12 cellular contexts compared by ENCODE assay signal in the genomic region with DNA sequence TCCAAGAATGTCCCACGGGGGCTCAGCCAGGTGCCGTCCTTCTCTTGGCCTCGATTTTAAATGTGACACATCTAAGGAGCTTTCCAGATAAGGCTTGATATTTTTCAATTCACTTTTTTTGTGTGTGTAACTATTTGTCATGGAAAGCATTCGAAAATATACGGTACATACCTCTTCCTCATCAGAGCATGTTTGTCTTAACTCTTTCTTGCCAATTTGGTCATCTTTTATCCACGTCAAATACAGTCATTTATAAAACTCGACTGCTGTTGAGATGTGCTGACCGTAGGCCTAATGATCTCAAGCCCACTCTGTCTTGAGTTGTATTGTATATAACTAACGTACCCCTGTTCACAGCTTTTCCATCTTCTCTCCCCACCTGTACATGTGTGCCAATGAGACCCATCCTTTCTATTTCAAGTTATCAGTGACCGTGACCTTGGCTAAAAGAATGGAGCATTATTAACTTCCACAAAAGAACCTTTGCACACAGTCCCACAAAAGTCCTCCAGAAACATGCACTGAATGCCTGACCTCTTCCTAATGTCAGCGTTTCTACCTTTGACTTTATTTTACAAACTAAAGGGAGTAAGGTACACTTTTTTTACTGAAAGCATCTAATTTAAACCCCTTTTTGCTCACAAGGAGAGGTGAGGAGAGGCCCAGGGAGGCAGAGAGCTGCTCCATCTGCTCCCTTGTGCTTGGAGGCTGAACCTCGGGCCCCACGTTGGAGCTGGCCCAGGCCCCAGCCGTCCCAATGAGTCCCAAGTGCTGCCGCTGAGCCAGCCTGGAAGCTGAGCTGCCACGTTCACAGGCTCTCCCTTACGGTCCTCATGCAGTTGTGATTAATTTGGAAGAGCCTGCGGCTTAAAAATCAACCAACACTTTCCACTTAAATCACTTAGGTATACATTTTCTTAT.
DNase-seq lines count a peak whose midpoint lies in the region; ATAC-seq and TF ChIP-seq lines count a peak whose summit lies in the region.
"Had no signal": no experiment of that assay in that cellular context is flagged by ENCODE, and none has a peak within 500 bp of the region (broad histone marks: within the 10 kb centered on the region; RNA-seq: fewer than 3 reads in every experiment).

No MANE protein-coding gene starts in this region.

- H3K4me1 ChIP-seq in subcutaneous abdominal adipose tissue (ENCODE audit: control insufficient read depth in 5 of 5, insufficient read depth in 5 of 5, low read length in 5 of 5): peaks cover 17 to 56% (median 46%) of the 10 kb centered on the region in 5 donors

- no peak overlapping the region for H3K27ac Mint-ChIP-seq in CD4-positive, alpha-beta T cell

- H3K36me3 Mint-ChIP-seq in CD4-positive, alpha-beta T cell (ENCODE audit: low read depth): peaks cover 15% of the 10 kb centered on the region

- no peak for TF ChIP-seq CTCF in CD4-positive, alpha-beta T cell (IDR thresholded peaks at IDR 0.05)

- intact Hi-C loops in posterior vena cava (cut with DNase I): no loop called here
- intact Hi-C loops in CD4-positive, alpha-beta T cell (cut with DNase I, micrococcal nuclease): no loop called here

- no peaks in the 10 kb centered on the region for H3K4me1 Mint-ChIP-seq in CD4-positive, alpha-beta T cell (ENCODE audit: low read depth)

- H3K27me3 ChIP-seq in layer of hippocampus (ENCODE audit: control insufficient read depth, insufficient read depth, low read length) (no peaks in the 10 kb centered on the region), subcutaneous abdominal adipose tissue (ENCODE audit: control insufficient read depth in 5 of 5, insufficient read depth in 4 of 5, low read length in 5 of 5) (no peaks in the 10 kb centered on the region)
- H3K27me3 ChIP-seq in CD4-positive, alpha-beta T cell (ENCODE audit: control insufficient read depth, insufficient read depth, low read length): no peaks in the 10 kb centered on the region
- H3K27me3 ChIP-seq: neutrophil had no signal

- no peak overlapping the region for H3K4me3 ChIP-seq in subcutaneous abdominal adipose tissue (ENCODE audit: low read depth in 1 of 5, low read length in 5 of 5)

- H3K27me3 Mint-ChIP-seq in CD4-positive, alpha-beta T cell: no peaks in the 10 kb centered on the region

- no peak overlapping the region for H3K4me3 Mint-ChIP-seq in CD4-positive, alpha-beta T cell
- H3K4me3 Mint-ChIP-seq: activated T-cell treated with anti-CD3 and anti-CD28 coated beads, Interleukin-2, amount 50 U/mL, for 4 hours had no signal

- DNase-seq in NCI-H1694 (lab: John Stamatoyannopoulos, UW): peak; percentile 7
- DNase-seq in cerebellum (ENCODE audit: low spot score): peak; percentile 60
- DNase-seq in NK-92 (lab: John Stamatoyannopoulos, UW; ENCODE audit: unreplicated experiment): no peak
- DNase-seq in posterior vena cava (ENCODE audit: low spot score): no peak
- DNase-seq in CD4-positive, alpha-beta T cell: no peak
- DNase-seq in stimulated activated CD4-positive, alpha-beta T cell treated with anti-CD3 and anti-CD28 coated beads, Interleukin-15, amount 100 ng/mL, for 24 hours: no peak
- DNase-seq: activated T-cell treated with anti-CD3 and anti-CD28 coated beads, Interleukin-2, amount 50 U/mL, for 4 hours; Karpas-422; T1000 had no signal

- peaks cover 0 to 10% (median 3%) of the 10 kb centered on the region in 5 donors for H3K9me3 ChIP-seq in subcutaneous abdominal adipose tissue (ENCODE audit: control insufficient read depth in 5 of 5, low read length in 5 of 5)
- H3K9me3 ChIP-seq in CD4-positive, alpha-beta T cell (ENCODE audit: control insufficient read depth, low read length): no peaks in the 10 kb centered on the region
- H3K9me3 ChIP-seq: neutrophil had no signal

- CTCF ChIA-PET in CD4-positive, alpha-beta T cell (lab: Charles Lee): no interaction called here

- ATAC-seq in CD4-positive, alpha-beta T cell (ENCODE audit: poor library complexity): no peak
- ATAC-seq: activated T-cell treated with anti-CD3 and anti-CD28 coated beads, Interleukin-2, amount 50 U/mL, for 4 hours had no signal

- POLR2A ChIA-PET in CD4-positive, alpha-beta T cell (lab: Charles Lee): no interaction called here

- peak overlapping the region in 1 of 5 donors; percentile 50 for H3K9ac ChIP-seq in subcutaneous abdominal adipose tissue (ENCODE audit: low read length in 5 of 5)

- peak overlapping the region; percentile 22 for H3K27ac ChIP-seq in layer of hippocampus (ENCODE audit: low read depth, low read length)
- peak overlapping the region; percentile 67 for H3K27ac ChIP-seq in subcutaneous abdominal adipose tissue (ENCODE audit: low read depth, low read length)
- no peak overlapping the region for H3K27ac ChIP-seq in CD4-positive, alpha-beta T cell (ENCODE audit: low read depth, low read length)
- H3K27ac ChIP-seq: neutrophil had no signal

- H3K36me3 ChIP-seq in subcutaneous abdominal adipose tissue (ENCODE audit: control insufficient read depth in 5 of 5, insufficient read depth in 5 of 5, low read length in 5 of 5): peaks cover 0 to 27% (median 11%) of the 10 kb centered on the region in 5 donors

- no peaks in the 10 kb centered on the region for H3K9me3 Mint-ChIP-seq in CD4-positive, alpha-beta T cell

Comparison
In these comparisons a context has a peak if more than half of its experiments do, and no peak if none do; other contexts are left out.
1. DNase-seq: peak in NCI-H1694 (single experiment) and cerebellum (single experiment); none in NK-92 (single experiment), posterior vena cava (single experiment), CD4-positive, alpha-beta T cell (0 of 10) and stimulated activated CD4-positive, alpha-beta T cell treated with anti-CD3 and anti-CD28 coated beads, Interleukin-15, amount 100 ng/mL, for 24 hours (single experiment).